13 cellular contexts compared by ENCODE assay signal in genomic region chr15:91289324-91289723, GRCh38.
DNase-seq lines count a peak whose midpoint lies in the region; ATAC-seq, FAIRE-seq and TF ChIP-seq lines count a peak whose summit lies in the region.
"Had no signal": no experiment of that assay in that cellular context is flagged by ENCODE, and none has a peak within 500 bp of the region (broad histone marks: within the 10 kb centered on the region; RNA-seq: fewer than 3 reads in every experiment).

No MANE protein-coding gene starts in this region.

- no peak overlapping the region for H3K23ac ChIP-seq in H1 (ENCODE audit: insufficient read length)

- H3K18ac ChIP-seq in H1 (ENCODE audit: extremely low read depth, low read length), result no peak overlapping the region

- peak; percentile 19 to 40; a peak in 3 of 4 replicates for TF ChIP-seq RAD21 in H1 (IDR thresholded peaks at IDR 0.05 in 1 of 2, conservative IDR thresholded peaks at IDR 0.05 in 1 of 2; ENCODE audit: low read depth in 2 of 2, low read length in 2 of 2)

- TF ChIP-seq POLR2A in H1 (IDR thresholded peaks at IDR 0.05; ENCODE audit: control extremely low read depth in 1 of 2, low read depth in 2 of 2, low read length in 2 of 2) (no peak), adrenal gland (IDR thresholded peaks at IDR 0.05) (no peak)

- H4K5ac ChIP-seq in H1 (ENCODE audit: insufficient read length, low read depth, low read length), result no peak overlapping the region

- H3K56ac ChIP-seq in H1 (replicated peaks; ENCODE audit: insufficient read length, low read depth, low read length), result no peak overlapping the region

- H3K23me2 ChIP-seq in H1 (ENCODE audit: low read depth, low read length), result no peaks in the 10 kb centered on the region

- CTCF ChIA-PET in H1 (lab: Charles Lee; ENCODE audit: partially characterized antibody), result interaction anchor here (0.6 to 1.7 kb wide), 4 partner anchors 9 to 578 kb away, joined by 3 to 7 read pairs (median 3); no protein-coding TSS in a partner anchor

- no peak overlapping the region for H2BK12ac ChIP-seq in H1 (ENCODE audit: low read depth, low read length)

- no peaks in the 10 kb centered on the region for H4K20me1 ChIP-seq in H1 (replicated peaks in 1 of 2; ENCODE audit: control insufficient read depth in 1 of 2, insufficient read depth in 2 of 2, low read length in 2 of 2)

- H3K27ac ChIP-seq in H1 (ENCODE audit: low read depth, low read length) (no peak overlapping the region), adrenal gland (no peak overlapping the region)
- H3K27ac ChIP-seq: suprapubic skin had no signal

- no peak for ATAC-seq in GM18517 (IDR thresholded peaks at IDR 0.05; ENCODE audit: unreplicated experiment)

- intact Hi-C loops in adrenal gland (cut with DNase I), result no loop called here

- H4K8ac ChIP-seq in H1 (ENCODE audit: extremely low read depth, insufficient read depth, low read length), result no peak overlapping the region

- no peak overlapping the region for H2AK5ac ChIP-seq in H1 (ENCODE audit: low read depth, low read length)

- H3K27me3 ChIP-seq in BE2C, result peaks cover 4% of the 10 kb centered on the region
- no peaks in the 10 kb centered on the region for H3K27me3 ChIP-seq in H1 (replicated peaks in 1 of 4; ENCODE audit: control insufficient read depth in 3 of 4, extremely low read depth in 1 of 4, insufficient read depth in 3 of 4, low read length in 3 of 4)
- no peaks in the 10 kb centered on the region for H3K27me3 ChIP-seq in adrenal gland
- H3K27me3 ChIP-seq: suprapubic skin had no signal

- H3K14ac ChIP-seq in H1 (ENCODE audit: insufficient read length), result no peak overlapping the region

- TF ChIP-seq EP300 in H1 (IDR thresholded peaks at IDR 0.05; ENCODE audit: borderline replicate concordance in 1 of 2, low read depth in 2 of 2, low read length in 2 of 2), result no peak

- H3K79me2 ChIP-seq in H1 (ENCODE audit: control insufficient read depth in 1 of 2, insufficient read depth in 2 of 2, low read length in 2 of 2), result no peaks in the 10 kb centered on the region

- H3K9me3 ChIP-seq in BE2C (no peaks in the 10 kb centered on the region), H1 (ENCODE audit: insufficient read depth in 2 of 2, low read depth in 1 of 2, low read length in 1 of 2) (no peaks in the 10 kb centered on the region), adrenal gland (replicated peaks in 1 of 3) (no peaks in the 10 kb centered on the region)
- H3K9me3 ChIP-seq: suprapubic skin had no signal

- H4K91ac ChIP-seq in H1 (replicated peaks; ENCODE audit: insufficient read length, low read length), result no peak overlapping the region

- no peak for FAIRE-seq in H1 (lab: Jason Lieb, UNC)

- H3K4me2 ChIP-seq in H1 (ENCODE audit: insufficient read depth in 1 of 2, low read depth in 2 of 2, low read length in 2 of 2), result no peak overlapping the region

- no peak overlapping the region for H3K9ac ChIP-seq in H1 (replicated peaks in 1 of 4; ENCODE audit: extremely low read depth in 1 of 4, low read depth in 3 of 4, low read length in 3 of 4)

- WGBS in H1 (ENCODE audit: extremely low coverage in 1 of 2, insufficient coverage in 1 of 2, insufficient read length in 1 of 2, insufficient replicate concordance in 2 of 2, low coverage in 1 of 2, low lambda C conversion rate in 2 of 2, missing lambda C conversion rate in 1 of 2), 2 experiments, result 94% methylated on average over 1 of the region's 1 CpG; no CpG with 5 or more reads in 1 of the 2 experiments
- WGBS in adrenal gland, 4 donors, result 33 to 89% (median 57%) methylated on average over 1 of the region's 1 CpG

- POLR2A ChIA-PET in H1 (lab: Charles Lee; ENCODE audit: partially characterized antibody), result no interaction called here

- H3K36me3 ChIP-seq in BE2C (no peaks in the 10 kb centered on the region), H1 (ENCODE audit: control insufficient read depth in 2 of 4, insufficient read depth in 4 of 4, low read length in 3 of 4) (no peaks in the 10 kb centered on the region), adrenal gland (replicated peaks in 1 of 2) (no peaks in the 10 kb centered on the region)
- H3K36me3 ChIP-seq: suprapubic skin had no signal

- H3K4me3 ChIP-seq in BE2C (ENCODE audit: low read depth, low read length), result no peak overlapping the region
- no peak overlapping the region for H3K4me3 ChIP-seq in GM12875 (ENCODE audit: low read depth, low read length)
- H3K4me3 ChIP-seq in H1 (ENCODE audit: extremely low read depth in 1 of 4, insufficient read depth in 2 of 4, low read depth in 3 of 4, low read length in 4 of 4), result no peak overlapping the region
- H3K4me3 ChIP-seq in adrenal gland, result no peak overlapping the region
- H3K4me3 ChIP-seq: suprapubic skin had no signal

- peak; percentile 34; the same call in 1 of the 2 replicates for TF ChIP-seq CTCF in BE2C (IDR thresholded peaks at IDR 0.05; ENCODE audit: low read depth, low read length)
- 0 out of 2 replicates have a peak, but pooled peaks have one; percentile 10 for TF ChIP-seq CTCF in GM12875 (IDR thresholded peaks at IDR 0.05; ENCODE audit: borderline replicate concordance, insufficient read depth, low read depth, low read length)
- TF ChIP-seq CTCF in H1 (IDR thresholded peaks at IDR 0.05; ENCODE audit: control extremely low read depth in 1 of 3, insufficient read depth in 1 of 3, low read depth in 1 of 3, low read length in 3 of 3), result peak in 2 of 3 experiments; percentile 18 to 46; a peak in 2 of 4 replicates
- TF ChIP-seq CTCF in adrenal gland (IDR thresholded peaks at IDR 0.05), result no peak

- H2BK120ac ChIP-seq in H1 (replicated peaks; ENCODE audit: low read depth, low read length), result no peak overlapping the region

- no peak overlapping the region for H2BK20ac ChIP-seq in H1 (ENCODE audit: low read length)

- H3K4me1 ChIP-seq in BE2C (no peaks in the 10 kb centered on the region), H1 (replicated peaks in 1 of 4; ENCODE audit: control insufficient read depth in 3 of 4, insufficient read depth in 4 of 4, low read length in 3 of 4) (peaks cover 0 to 2% (median 0%) of the 10 kb centered on the region in 4 experiments; a peak in 1 of 7 replicates), adrenal gland (replicated peaks in 1 of 2) (no peaks in the 10 kb centered on the region)
- H3K4me1 ChIP-seq: suprapubic skin had no signal

- DNase-seq in BE2C (peak; percentile 13), NOMO-1 (lab: John Stamatoyannopoulos, UW; ENCODE audit: unreplicated experiment in 2 of 2) (peak; percentile 41 to 50), H1 (ENCODE audit: low read depth in 1 of 2, low spot score in 2 of 2) (no peak), adrenal gland (no peak), mesenteric fat pad (ENCODE audit: low spot score) (no peak)
- DNase-seq in stimulated activated CD4-positive, alpha-beta T cell treated with anti-CD3 and anti-CD28 coated beads, Interleukin-1b, Interleukin-23, amount 100 ng/mL, for 48 hours, result no peak
- DNase-seq: activated CD8-positive, alpha-beta memory T cell treated with anti-CD3 and anti-CD28 coated beads, Interleukin-2, amount 50 U/mL, for 48 hours; CD4-positive, alpha-beta memory T cell; NCI-H1105; stimulated activated CD4-positive, alpha-beta T cell treated with anti-CD3 and anti-CD28 coated beads, Interleukin-2, amount 100 ng/mL, for 24 hours had no signal

- no peaks in the 10 kb centered on the region for H3K79me1 ChIP-seq in H1 (ENCODE audit: low read depth, low read length)

- no peak overlapping the region for H2BK15ac ChIP-seq in H1 (ENCODE audit: low read length)

- H2BK5ac ChIP-seq in H1 (ENCODE audit: low read depth, low read length), result no peak overlapping the region

- H3K4ac ChIP-seq in H1 (replicated peaks; ENCODE audit: insufficient read length, low read depth, low read length), result no peak overlapping the region

- peak overlapping the region; percentile 95 for H2AFZ ChIP-seq in H1 (ENCODE audit: low read length)

TF ChIP-seq in H1, 55 proteins besides CTCF, POLR2A, EP300 and RAD21:
- TF ChIP-seq, protein P1, sequence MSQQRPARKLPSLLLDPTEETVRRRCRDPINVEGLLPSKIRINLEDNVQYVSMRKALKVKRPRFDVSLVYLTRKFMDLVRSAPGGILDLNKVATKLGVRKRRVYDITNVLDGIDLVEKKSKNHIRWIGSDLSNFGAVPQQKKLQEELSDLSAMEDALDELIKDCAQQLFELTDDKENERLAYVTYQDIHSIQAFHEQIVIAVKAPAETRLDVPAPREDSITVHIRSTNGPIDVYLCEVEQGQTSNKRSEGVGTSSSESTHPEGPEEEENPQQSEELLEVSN (IDR thresholded peaks at IDR 0.05), result peak; percentile 26; the same call in 1 of the 2 replicates
- TF ChIP-seq SRF (IDR thresholded peaks at IDR 0.05; ENCODE audit: low read depth, low read length) (no peak), EGR1 (IDR thresholded peaks at IDR 0.05; ENCODE audit: borderline replicate concordance, low read depth, low read length) (no peak), MAX (IDR thresholded peaks at IDR 0.05) (0 out of 2 replicates have a peak, but pooled peaks have one; percentile 30), CREB1 (IDR thresholded peaks at IDR 0.05) (no peak)

Comparison
In these comparisons a context has a peak if more than half of its experiments do, and no peak if none do; other contexts are left out.
1. DNase-seq: peak in BE2C (single experiment) and NOMO-1 (2 of 2); none in H1 (0 of 2), adrenal gland (0 of 7), mesenteric fat pad (single experiment) and stimulated activated CD4-positive, alpha-beta T cell treated with anti-CD3 and anti-CD28 coated beads, Interleukin-1b, Interleukin-23, amount 100 ng/mL, for 48 hours (single experiment).
2. CTCF ChIP-seq: peak in BE2C (single experiment), GM12875 (single experiment) and H1 (2 of 3); none in adrenal gland (0 of 6).